11 cellular contexts compared by ENCODE assay signal in the genomic region with DNA sequence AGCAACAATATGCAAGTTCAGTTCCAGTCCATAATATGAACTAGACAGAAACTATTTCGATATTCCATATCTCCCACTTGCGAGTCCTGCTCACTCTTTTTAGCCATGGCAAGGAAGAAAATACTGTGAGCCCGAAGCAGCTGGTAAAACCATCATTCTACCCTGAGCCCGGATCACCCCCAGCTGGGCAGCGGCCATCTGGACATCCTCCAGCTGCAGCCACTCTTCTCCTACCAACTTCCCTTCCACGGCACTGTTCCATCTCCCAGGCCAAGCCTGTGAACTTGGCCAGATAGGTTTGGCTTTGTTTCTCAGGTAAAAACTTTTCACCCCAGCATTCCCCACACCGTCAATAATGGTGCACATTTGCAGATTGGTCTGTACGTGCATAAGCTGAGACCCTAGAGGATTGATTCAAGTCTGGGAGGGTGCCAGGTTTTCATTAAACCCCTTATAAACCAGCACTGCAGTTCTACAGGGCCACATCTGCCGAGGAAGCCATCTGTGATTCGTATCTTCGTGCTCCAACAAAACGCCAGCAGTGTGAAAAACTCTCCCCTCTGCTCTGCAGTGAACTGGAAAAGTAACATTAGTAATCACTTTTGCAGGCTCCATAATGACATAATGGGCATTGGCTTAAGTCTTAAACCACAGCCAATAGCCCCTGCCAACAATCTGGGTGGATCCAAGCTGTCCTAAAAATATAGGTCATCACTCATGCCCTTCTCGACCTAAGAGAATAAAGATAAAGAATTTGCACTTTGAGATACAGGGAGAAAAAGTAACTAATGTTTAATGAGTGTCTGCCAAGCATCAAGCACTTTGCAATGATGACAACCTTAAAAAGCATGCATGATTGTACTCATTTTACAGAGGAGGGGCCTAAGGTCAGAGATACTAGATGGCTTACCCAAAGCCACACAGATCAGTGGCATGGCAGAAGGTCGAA.
DNase-seq lines count a peak whose midpoint lies in the region; ATAC-seq, FAIRE-seq and TF ChIP-seq lines count a peak whose summit lies in the region.
"Had no signal": no experiment of that assay in that cellular context is flagged by ENCODE, and none has a peak within 500 bp of the region (broad histone marks: within the 10 kb centered on the region; RNA-seq: fewer than 3 reads in every experiment).

No MANE protein-coding gene starts in this region.

- H2BK120ac ChIP-seq in H1 (replicated peaks; ENCODE audit: low read depth, low read length) = no peak overlapping the region

- H2BK5ac ChIP-seq in H1 (ENCODE audit: low read depth, low read length) = no peak overlapping the region

- CTCF ChIA-PET in H1 (lab: Charles Lee; ENCODE audit: partially characterized antibody) = interaction anchor here (0.7 to 2.1 kb wide), 5 partner anchors 11 to 210 kb away, joined by 3 to 4 read pairs (median 3); partner anchors contain the start of gene PLPP3

- no peak overlapping the region for H3K14ac ChIP-seq in H1 (ENCODE audit: insufficient read length)

- no peaks in the 10 kb centered on the region for H3K79me1 ChIP-seq in H1 (ENCODE audit: low read depth, low read length)

- no peak overlapping the region; the same call in 1 of the 2 replicates for H3K18ac ChIP-seq in H1 (ENCODE audit: extremely low read depth, low read length)

- no peak overlapping the region for H2AFZ ChIP-seq in H1 (ENCODE audit: low read length)
- no peak overlapping the region for H2AFZ ChIP-seq in osteoblast (ENCODE audit: low read length)

- no peak overlapping the region; the same call in 1 of the 2 replicates for H2BK20ac ChIP-seq in H1 (ENCODE audit: low read length)

- H3K27ac ChIP-seq in H1 (ENCODE audit: low read depth, low read length) (no peak overlapping the region), osteoblast (ENCODE audit: low read depth, low read length) (no peak overlapping the region)
- H3K27ac ChIP-seq: KMS-11 had no signal

- H3K4ac ChIP-seq in H1 (replicated peaks; ENCODE audit: insufficient read length, low read depth, low read length) = no peak overlapping the region

- TF ChIP-seq EP300 in H1 (IDR thresholded peaks at IDR 0.05; ENCODE audit: borderline replicate concordance in 1 of 2, low read depth in 2 of 2, low read length in 2 of 2) = no peak

- H4K20me1 ChIP-seq in H1 (replicated peaks in 1 of 2; ENCODE audit: control insufficient read depth in 1 of 2, insufficient read depth in 2 of 2, low read length in 2 of 2) = no peaks in the 10 kb centered on the region
- no peaks in the 10 kb centered on the region for H4K20me1 ChIP-seq in osteoblast (ENCODE audit: insufficient read depth, low read length)

- no peak for FAIRE-seq in H1 (lab: Jason Lieb, UNC)
- FAIRE-seq: GM18507 had no signal

- no peak for TF ChIP-seq POLR2A in H1 (IDR thresholded peaks at IDR 0.05; ENCODE audit: control extremely low read depth in 1 of 2, low read depth in 2 of 2, low read length in 2 of 2)

- 91% methylated on average over 14 of the region's 14 CpGs; no CpG with 5 or more reads in 1 of the 2 experiments for WGBS in H1 (ENCODE audit: extremely low coverage in 1 of 2, insufficient coverage in 1 of 2, insufficient read length in 1 of 2, insufficient replicate concordance in 2 of 2, low coverage in 1 of 2, low lambda C conversion rate in 2 of 2, missing lambda C conversion rate in 1 of 2), 2 experiments

- H3K79me2 ChIP-seq in H1 (ENCODE audit: control insufficient read depth in 1 of 2, insufficient read depth in 2 of 2, low read length in 2 of 2) (no peaks in the 10 kb centered on the region), osteoblast (ENCODE audit: insufficient read depth, low read length) (no peaks in the 10 kb centered on the region)

- H3K27me3 ChIP-seq in H1 (replicated peaks in 1 of 4; ENCODE audit: control insufficient read depth in 3 of 4, extremely low read depth in 1 of 4, insufficient read depth in 3 of 4, low read length in 3 of 4) = no peaks in the 10 kb centered on the region
- no peaks in the 10 kb centered on the region for H3K27me3 ChIP-seq in osteoblast (ENCODE audit: insufficient read depth, low read length)

- H3K9me3 ChIP-seq in H1 (ENCODE audit: insufficient read depth in 2 of 2, low read depth in 1 of 2, low read length in 1 of 2) (no peaks in the 10 kb centered on the region), osteoblast (ENCODE audit: low read depth, low read length) (no peaks in the 10 kb centered on the region)

- no peak for TF ChIP-seq CTCF in H1 (IDR thresholded peaks at IDR 0.05; ENCODE audit: control extremely low read depth in 1 of 3, insufficient read depth in 1 of 3, low read depth in 1 of 3, low read length in 3 of 3)
- no peak for TF ChIP-seq CTCF in osteoblast (IDR thresholded peaks at IDR 0.05; ENCODE audit: extremely low read depth, low read depth, low read length)

- H3K4me1 ChIP-seq in H1 (replicated peaks in 1 of 4; ENCODE audit: control insufficient read depth in 3 of 4, insufficient read depth in 4 of 4, low read length in 3 of 4) (peaks cover 6 to 30% (median 24%) of the 10 kb centered on the region in 4 experiments; a peak in 6 of 7 replicates), osteoblast (ENCODE audit: insufficient read depth, low read length) (peaks cover 30% of the 10 kb centered on the region)

- no peak overlapping the region for H3K23ac ChIP-seq in H1 (ENCODE audit: insufficient read length)

- TF ChIP-seq RAD21 in H1 (IDR thresholded peaks at IDR 0.05 in 1 of 2, conservative IDR thresholded peaks at IDR 0.05 in 1 of 2; ENCODE audit: low read depth in 2 of 2, low read length in 2 of 2) = no peak

- H4K5ac ChIP-seq in H1 (ENCODE audit: insufficient read length, low read depth, low read length) = no peak overlapping the region

- no peaks in the 10 kb centered on the region for H3K23me2 ChIP-seq in H1 (ENCODE audit: low read depth, low read length)

- H3K9ac ChIP-seq in H1 (replicated peaks in 1 of 4; ENCODE audit: extremely low read depth in 1 of 4, low read depth in 3 of 4, low read length in 3 of 4) = no peak overlapping the region
- H3K9ac ChIP-seq: KMS-11 had no signal

- H3K4me3 ChIP-seq in H1 (ENCODE audit: extremely low read depth in 1 of 4, insufficient read depth in 2 of 4, low read depth in 3 of 4, low read length in 4 of 4) (peak overlapping the region in 1 of 4 experiments; percentile 21; a peak in 1 of 8 replicates), osteoblast (ENCODE audit: insufficient read depth, low read length) (no peak overlapping the region)

- H3K4me2 ChIP-seq in H1 (ENCODE audit: insufficient read depth in 1 of 2, low read depth in 2 of 2, low read length in 2 of 2) (0 out of 4 replicates have a peak overlapping the region, but pooled peaks of 1 of the 2 experiments have one; percentile 5), osteoblast (ENCODE audit: insufficient read depth, low read length) (peak overlapping the region; percentile 46)
- H3K4me2 ChIP-seq: KMS-11 had no signal

- H4K8ac ChIP-seq in H1 (ENCODE audit: extremely low read depth, insufficient read depth, low read length) = no peak overlapping the region

- ATAC-seq in GM21381 (IDR thresholded peaks at IDR 0.05; ENCODE audit: unreplicated experiment) (no peak), GM18867 (IDR thresholded peaks at IDR 0.05; ENCODE audit: unreplicated experiment) (no peak), HG03378 (IDR thresholded peaks at IDR 0.05; ENCODE audit: unreplicated experiment) (no peak)

- no peak overlapping the region; the same call in 1 of the 2 replicates for H2BK15ac ChIP-seq in H1 (ENCODE audit: low read length)

- H2BK12ac ChIP-seq in H1 (ENCODE audit: low read depth, low read length) = peak overlapping the region; percentile 45; the same call in 1 of the 2 replicates

- peak overlapping the region; percentile 29 for H4K91ac ChIP-seq in H1 (replicated peaks; ENCODE audit: insufficient read length, low read length)

- POLR2A ChIA-PET in H1 (lab: Charles Lee; ENCODE audit: partially characterized antibody) = interaction anchor here (0.9 kb wide), 1 partner anchor 204 kb away, joined by 3 read pairs; no protein-coding TSS in a partner anchor

- no peak overlapping the region for H2AK5ac ChIP-seq in H1 (ENCODE audit: low read depth, low read length)

- H3K56ac ChIP-seq in H1 (replicated peaks; ENCODE audit: insufficient read length, low read depth, low read length) = no peak overlapping the region

- DNase-seq in EL = peak; percentile 28
- DNase-seq in NCI-H446 (lab: John Stamatoyannopoulos, UW) = peak; percentile 95 to 98
- DNase-seq in H1 (ENCODE audit: low read depth in 1 of 2, low spot score in 2 of 2) = no peak
- DNase-seq in osteoblast (ENCODE audit: insufficient read length, low spot score, missing footprints) = peak; percentile 72
- no peak for DNase-seq in NK-92 treated with Interleukin-12 subunit alpha and Interleukin-12 subunit beta, amount 100 ng/mL, for 24 hours (lab: John Stamatoyannopoulos, UW)
- DNase-seq: central memory CD4-positive, alpha-beta T cell had no signal

- H3K36me3 ChIP-seq in H1 (ENCODE audit: control insufficient read depth in 2 of 4, insufficient read depth in 4 of 4, low read length in 3 of 4) (no peaks in the 10 kb centered on the region), osteoblast (ENCODE audit: insufficient read depth, low read length) (no peaks in the 10 kb centered on the region)

TF ChIP-seq in H1, 55 proteins besides CTCF, POLR2A, EP300 and RAD21 (continues in another document):
- TF ChIP-seq CREB1 (IDR thresholded peaks at IDR 0.05) (no peak), RBBP5 (IDR thresholded peaks at IDR 0.05; ENCODE audit: borderline replicate concordance, low read depth, low read length) (no peak), TBP (IDR thresholded peaks at IDR 0.05; ENCODE audit: low read depth, low read length) (no peak), JUND (IDR thresholded peaks at IDR 0.05; ENCODE audit: low read length) (no peak), SIX5 (IDR thresholded peaks at IDR 0.05; ENCODE audit: low read depth, low read length) (no peak), CHD2 (IDR thresholded peaks at IDR 0.05; ENCODE audit: low read length) (no peak), EZH2 (IDR thresholded peaks at IDR 0.05; ENCODE audit: low read depth, low read length, severe bottlenecking) (no peak), GTF2F1 (IDR thresholded peaks at IDR 0.05; ENCODE audit: borderline replicate concordance, low read depth, low read length) (no peak), HDAC6 (IDR thresholded peaks at IDR 0.05; ENCODE audit: low read depth, low read length) (no peak)

Comparison
In these comparisons a context has a peak if more than half of its experiments do, and no peak if none do; other contexts are left out.
1. DNase-seq: peak in EL (single experiment), NCI-H446 (2 of 2) and osteoblast (single experiment); none in H1 (0 of 2) and NK-92 treated with Interleukin-12 subunit alpha and Interleukin-12 subunit beta, amount 100 ng/mL, for 24 hours (single experiment).